ENCODE assay signal across 22 cellular contexts in genomic region chr5:78182838-78183237, GRCh38.
DNase-seq lines count a peak whose midpoint lies in the region; ATAC-seq and TF ChIP-seq lines count a peak whose summit lies in the region.
"Had no signal": no experiment of that assay in that cellular context is flagged by ENCODE, and none has a peak within 500 bp of the region (broad histone marks: within the 10 kb centered on the region; RNA-seq: fewer than 3 reads in every experiment).

No MANE protein-coding gene starts in this region.

- no peaks in the 10 kb centered on the region for H3K27me3 Mint-ChIP-seq in activated CD4-positive, alpha-beta memory T cell treated with anti-CD3 and anti-CD28 coated beads, Interleukin-2, amount 10 ng/mL, durations not matched to agents 7 days and 5 days

- H3K27ac Mint-ChIP-seq in activated CD4-positive, alpha-beta memory T cell treated with anti-CD3 and anti-CD28 coated beads, Interleukin-2, amount 10 ng/mL, durations not matched to agents 7 days and 5 days: no peak overlapping the region
- H3K27ac Mint-ChIP-seq: activated naive CD4-positive, alpha-beta T cell treated with anti-CD3 and anti-CD28 coated beads, Interleukin-2, amount 50 U/mL, for 72 hours; HFFc6 had no signal

- DNase-seq in activated CD4-positive, alpha-beta T cell treated with anti-CD3 and anti-CD28 coated beads, Interleukin-2, amount 50 U/mL, for 48 hours: peak; percentile 12 to 23
- no peak for DNase-seq in activated CD4-positive, alpha-beta T cell treated with anti-CD3 and anti-CD28 coated beads for 4 hours
- peak; percentile 1 for DNase-seq in ELR (ENCODE audit: low read depth)
- DNase-seq in activated CD4-positive, alpha-beta memory T cell treated with anti-CD3 and anti-CD28 coated beads, Interleukin-2, amount 10 ng/mL, durations not matched to agents 7 days and 5 days: peak; percentile 18
- DNase-seq in islet precursor cell: peak; percentile 55
- no peak for DNase-seq in upper lobe of left lung
- DNase-seq: activated CD4-positive, alpha-beta T cell treated with anti-CD3 and anti-CD28 coated beads for 1 hour; activated T-cell treated with anti-CD3 and anti-CD28 coated beads for 4 hours; body of pancreas; cortex of kidney; foreskin fibroblast; HFFc6; hippocampal formation; NCI-H146; NCI-H2171 treated with DMSO at 0.1 percent for 48 hours; NCI-H774; nucleus accumbens; SIG-M5 had no signal

- CTCF ChIA-PET in activated CD4-positive, alpha-beta memory T cell treated with anti-CD3 and anti-CD28 coated beads, Interleukin-2, amount 10 ng/mL, durations not matched to agents 7 days and 5 days (lab: Charles Lee): no interaction called here

- no peak overlapping the region for H3K27ac ChIP-seq in upper lobe of left lung
- H3K27ac ChIP-seq: body of pancreas, right atrium auricular region had no signal

- TF ChIP-seq POLR2A in upper lobe of left lung (IDR thresholded peaks at IDR 0.05): no peak

- H3K36me3 ChIP-seq in upper lobe of left lung: peaks cover 0 to 12% (median 0%) of the 10 kb centered on the region in 4 donors
- H3K36me3 ChIP-seq: right atrium auricular region had no signal

- TF ChIP-seq EP300 in upper lobe of left lung (IDR thresholded peaks at IDR 0.05): no peak

- no peaks in the 10 kb centered on the region for H3K4me1 ChIP-seq in upper lobe of left lung
- H3K4me1 ChIP-seq: body of pancreas, right atrium auricular region had no signal

- H3K9me3 ChIP-seq in upper lobe of left lung: peaks cover 0 to 3% (median 0%) of the 10 kb centered on the region in 4 donors
- H3K9me3 ChIP-seq: body of pancreas, right atrium auricular region had no signal

- H3K9me3 Mint-ChIP-seq in activated CD4-positive, alpha-beta memory T cell treated with anti-CD3 and anti-CD28 coated beads, Interleukin-2, amount 10 ng/mL, durations not matched to agents 7 days and 5 days: no peaks in the 10 kb centered on the region

- POLR2A ChIA-PET in activated CD4-positive, alpha-beta memory T cell treated with anti-CD3 and anti-CD28 coated beads, Interleukin-2, amount 10 ng/mL, durations not matched to agents 7 days and 5 days (lab: Charles Lee): no interaction called here

- TF ChIP-seq CTCF in upper lobe of left lung (IDR thresholded peaks at IDR 0.05): no peak

- H3K27me3 ChIP-seq in upper lobe of left lung: no peaks in the 10 kb centered on the region
- H3K27me3 ChIP-seq: body of pancreas, right atrium auricular region had no signal

- H3K4me1 Mint-ChIP-seq in activated CD4-positive, alpha-beta memory T cell treated with anti-CD3 and anti-CD28 coated beads, Interleukin-2, amount 10 ng/mL, durations not matched to agents 7 days and 5 days: peaks cover 4% of the 10 kb centered on the region

- no peak for ATAC-seq in upper lobe of left lung (ENCODE audit: low FRiP score in 2 of 2)
- ATAC-seq in GM21526 (IDR thresholded peaks at IDR 0.05; ENCODE audit: low FRiP score, unreplicated experiment): no peak
- no peak for ATAC-seq in GM21360 (IDR thresholded peaks at IDR 0.05; ENCODE audit: unreplicated experiment)
- ATAC-seq: activated naive CD4-positive, alpha-beta T cell treated with anti-CD3 and anti-CD28 coated beads, Interleukin-2, amount 50 U/mL, for 72 hours; body of pancreas had no signal

- H3K36me3 Mint-ChIP-seq in activated CD4-positive, alpha-beta memory T cell treated with anti-CD3 and anti-CD28 coated beads, Interleukin-2, amount 10 ng/mL, durations not matched to agents 7 days and 5 days (ENCODE audit: low read depth): peaks cover 21% of the 10 kb centered on the region

- H3K4me3 ChIP-seq in upper lobe of left lung: no peak overlapping the region
- H3K4me3 ChIP-seq: body of pancreas, right atrium auricular region had no signal

- H3K4me3 Mint-ChIP-seq in activated CD4-positive, alpha-beta memory T cell treated with anti-CD3 and anti-CD28 coated beads, Interleukin-2, amount 10 ng/mL, durations not matched to agents 7 days and 5 days: no peak overlapping the region
- H3K4me3 Mint-ChIP-seq: HFFc6 had no signal

- WGBS in upper lobe of left lung, 2 donors: 91 to 98% methylated on average over 3 of the region's 3 CpGs

Comparison
In these comparisons a context has a peak if more than half of its experiments do, and no peak if none do; other contexts are left out.
1. DNase-seq: peak in activated CD4-positive, alpha-beta T cell treated with anti-CD3 and anti-CD28 coated beads, Interleukin-2, amount 50 U/mL, for 48 hours (2 of 2), ELR (single experiment), activated CD4-positive, alpha-beta memory T cell treated with anti-CD3 and anti-CD28 coated beads, Interleukin-2, amount 10 ng/mL, durations not matched to agents 7 days and 5 days (single experiment) and islet precursor cell (single experiment); none in activated CD4-positive, alpha-beta T cell treated with anti-CD3 and anti-CD28 coated beads for 4 hours (0 of 2) and upper lobe of left lung (0 of 2).